1 cellular context compared by ENCODE assay signal in genomic region chr3:98784042-98784441, GRCh38.
TF ChIP-seq lines count a peak whose summit lies in the region.

No MANE protein-coding gene starts in this region.

TF ChIP-seq in HepG2, 621 proteins besides CTCF, POLR2A, EP300 and RAD21 (continued from another document and continues in another):
- TF ChIP-seq, protein P1, sequence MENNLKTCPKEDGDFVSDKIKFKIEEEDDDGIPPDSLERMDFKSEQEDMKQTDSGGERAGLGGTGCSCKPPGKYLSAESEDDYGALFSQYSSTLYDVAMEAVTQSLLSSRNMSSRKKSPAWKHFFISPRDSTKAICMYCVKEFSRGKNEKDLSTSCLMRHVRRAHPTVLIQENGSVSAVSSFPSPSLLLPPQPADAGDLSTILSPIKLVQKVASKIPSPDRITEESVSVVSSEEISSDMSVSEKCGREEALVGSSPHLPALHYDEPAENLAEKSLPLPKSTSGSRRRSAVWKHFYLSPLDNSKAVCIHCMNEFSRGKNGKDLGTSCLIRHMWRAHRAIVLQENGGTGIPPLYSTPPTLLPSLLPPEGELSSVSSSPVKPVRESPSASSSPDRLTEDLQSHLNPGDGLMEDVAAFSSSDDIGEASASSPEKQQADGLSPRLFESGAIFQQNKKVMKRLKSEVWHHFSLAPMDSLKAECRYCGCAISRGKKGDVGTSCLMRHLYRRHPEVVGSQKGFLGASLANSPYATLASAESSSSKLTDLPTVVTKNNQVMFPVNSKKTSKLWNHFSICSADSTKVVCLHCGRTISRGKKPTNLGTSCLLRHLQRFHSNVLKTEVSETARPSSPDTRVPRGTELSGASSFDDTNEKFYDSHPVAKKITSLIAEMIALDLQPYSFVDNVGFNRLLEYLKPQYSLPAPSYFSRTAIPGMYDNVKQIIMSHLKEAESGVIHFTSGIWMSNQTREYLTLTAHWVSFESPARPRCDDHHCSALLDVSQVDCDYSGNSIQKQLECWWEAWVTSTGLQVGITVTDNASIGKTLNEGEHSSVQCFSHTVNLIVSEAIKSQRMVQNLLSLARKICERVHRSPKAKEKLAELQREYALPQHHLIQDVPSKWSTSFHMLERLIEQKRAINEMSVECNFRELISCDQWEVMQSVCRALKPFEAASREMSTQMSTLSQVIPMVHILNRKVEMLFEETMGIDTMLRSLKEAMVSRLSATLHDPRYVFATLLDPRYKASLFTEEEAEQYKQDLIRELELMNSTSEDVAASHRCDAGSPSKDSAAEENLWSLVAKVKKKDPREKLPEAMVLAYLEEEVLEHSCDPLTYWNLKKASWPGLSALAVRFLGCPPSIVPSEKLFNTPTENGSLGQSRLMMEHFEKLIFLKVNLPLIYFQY (CRISPR knock-in tag; IDR thresholded peaks at IDR 0.05; ENCODE audit: borderline replicate concordance): no peak
- TF ChIP-seq ZNF652 (CRISPR knock-in tag; IDR thresholded peaks at IDR 0.05; ENCODE audit: borderline replicate concordance, low read depth): no peak
- TF ChIP-seq, protein P2, sequence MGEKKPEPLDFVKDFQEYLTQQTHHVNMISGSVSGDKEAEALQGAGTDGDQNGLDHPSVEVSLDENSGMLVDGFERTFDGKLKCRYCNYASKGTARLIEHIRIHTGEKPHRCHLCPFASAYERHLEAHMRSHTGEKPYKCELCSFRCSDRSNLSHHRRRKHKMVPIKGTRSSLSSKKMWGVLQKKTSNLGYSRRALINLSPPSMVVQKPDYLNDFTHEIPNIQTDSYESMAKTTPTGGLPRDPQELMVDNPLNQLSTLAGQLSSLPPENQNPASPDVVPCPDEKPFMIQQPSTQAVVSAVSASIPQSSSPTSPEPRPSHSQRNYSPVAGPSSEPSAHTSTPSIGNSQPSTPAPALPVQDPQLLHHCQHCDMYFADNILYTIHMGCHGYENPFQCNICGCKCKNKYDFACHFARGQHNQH (CRISPR knock-in tag; IDR thresholded peaks at IDR 0.05): no peak
- TF ChIP-seq SRSF9 (IDR thresholded peaks at IDR 0.05; ENCODE audit: borderline replicate concordance, insufficient read depth, low read depth, low read length, poor library complexity, severe bottlenecking): no peak
- no peak for TF ChIP-seq ZNF678 (CRISPR knock-in tag; IDR thresholded peaks at IDR 0.05)
- peak; percentile 41; the same call in 1 of the 2 replicates for TF ChIP-seq HNF4A (CRISPR knock-in tag; IDR thresholded peaks at IDR 0.05)
- no peak for TF ChIP-seq ZMYM2 (CRISPR knock-in tag; IDR thresholded peaks at IDR 0.05)
- TF ChIP-seq ISL2 (CRISPR knock-in tag; IDR thresholded peaks at IDR 0.05): peak; percentile 35; the same call in 1 of the 2 replicates
- TF ChIP-seq, protein P3, sequence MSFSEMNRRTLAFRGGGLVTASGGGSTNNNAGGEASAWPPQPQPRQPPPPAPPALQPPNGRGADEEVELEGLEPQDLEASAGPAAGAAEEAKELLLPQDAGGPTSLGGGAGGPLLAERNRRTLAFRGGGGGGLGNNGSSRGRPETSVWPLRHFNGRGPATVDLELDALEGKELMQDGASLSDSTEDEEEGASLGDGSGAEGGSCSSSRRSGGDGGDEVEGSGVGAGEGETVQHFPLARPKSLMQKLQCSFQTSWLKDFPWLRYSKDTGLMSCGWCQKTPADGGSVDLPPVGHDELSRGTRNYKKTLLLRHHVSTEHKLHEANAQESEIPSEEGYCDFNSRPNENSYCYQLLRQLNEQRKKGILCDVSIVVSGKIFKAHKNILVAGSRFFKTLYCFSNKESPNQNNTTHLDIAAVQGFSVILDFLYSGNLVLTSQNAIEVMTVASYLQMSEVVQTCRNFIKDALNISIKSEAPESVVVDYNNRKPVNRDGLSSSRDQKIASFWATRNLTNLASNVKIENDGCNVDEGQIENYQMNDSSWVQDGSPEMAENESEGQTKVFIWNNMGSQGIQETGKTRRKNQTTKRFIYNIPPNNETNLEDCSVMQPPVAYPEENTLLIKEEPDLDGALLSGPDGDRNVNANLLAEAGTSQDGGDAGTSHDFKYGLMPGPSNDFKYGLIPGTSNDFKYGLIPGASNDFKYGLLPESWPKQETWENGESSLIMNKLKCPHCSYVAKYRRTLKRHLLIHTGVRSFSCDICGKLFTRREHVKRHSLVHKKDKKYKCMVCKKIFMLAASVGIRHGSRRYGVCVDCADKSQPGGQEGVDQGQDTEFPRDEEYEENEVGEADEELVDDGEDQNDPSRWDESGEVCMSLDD (CRISPR knock-in tag; IDR thresholded peaks at IDR 0.05; ENCODE audit: borderline replicate concordance): no peak
- peak; percentile 24; the same call in 1 of the 2 replicates for TF ChIP-seq PRDM10 (CRISPR knock-in tag; IDR thresholded peaks at IDR 0.05; ENCODE audit: low read depth)
- 0 out of 2 replicates have a peak, but pooled peaks have one; percentile 14 for TF ChIP-seq FOSL2 (CRISPR knock-in tag; IDR thresholded peaks at IDR 0.05)
- no peak for TF ChIP-seq ZNF33B (CRISPR knock-in tag; IDR thresholded peaks at IDR 0.05)
- TF ChIP-seq, protein P4, sequence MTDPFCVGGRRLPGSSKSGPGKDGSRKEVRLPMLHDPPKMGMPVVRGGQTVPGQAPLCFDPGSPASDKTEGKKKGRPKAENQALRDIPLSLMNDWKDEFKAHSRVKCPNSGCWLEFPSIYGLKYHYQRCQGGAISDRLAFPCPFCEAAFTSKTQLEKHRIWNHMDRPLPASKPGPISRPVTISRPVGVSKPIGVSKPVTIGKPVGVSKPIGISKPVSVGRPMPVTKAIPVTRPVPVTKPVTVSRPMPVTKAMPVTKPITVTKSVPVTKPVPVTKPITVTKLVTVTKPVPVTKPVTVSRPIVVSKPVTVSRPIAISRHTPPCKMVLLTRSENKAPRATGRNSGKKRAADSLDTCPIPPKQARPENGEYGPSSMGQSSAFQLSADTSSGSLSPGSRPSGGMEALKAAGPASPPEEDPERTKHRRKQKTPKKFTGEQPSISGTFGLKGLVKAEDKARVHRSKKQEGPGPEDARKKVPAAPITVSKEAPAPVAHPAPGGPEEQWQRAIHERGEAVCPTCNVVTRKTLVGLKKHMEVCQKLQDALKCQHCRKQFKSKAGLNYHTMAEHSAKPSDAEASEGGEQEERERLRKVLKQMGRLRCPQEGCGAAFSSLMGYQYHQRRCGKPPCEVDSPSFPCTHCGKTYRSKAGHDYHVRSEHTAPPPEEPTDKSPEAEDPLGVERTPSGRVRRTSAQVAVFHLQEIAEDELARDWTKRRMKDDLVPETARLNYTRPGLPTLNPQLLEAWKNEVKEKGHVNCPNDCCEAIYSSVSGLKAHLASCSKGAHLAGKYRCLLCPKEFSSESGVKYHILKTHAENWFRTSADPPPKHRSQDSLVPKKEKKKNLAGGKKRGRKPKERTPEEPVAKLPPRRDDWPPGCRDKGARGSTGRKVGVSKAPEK (CRISPR knock-in tag; IDR thresholded peaks at IDR 0.05; ENCODE audit: borderline replicate concordance): 0 out of 2 replicates have a peak, but pooled peaks have one; percentile 38
- TF ChIP-seq NFKBIZ (CRISPR knock-in tag; IDR thresholded peaks at IDR 0.05): no peak
- no peak for TF ChIP-seq SRSF1 (optimal IDR thresholded peaks at IDR 0.05; ENCODE audit: low read depth, low read length)
- peak; percentile 39 for TF ChIP-seq MED8 (CRISPR knock-in tag; IDR thresholded peaks at IDR 0.05; ENCODE audit: insufficient replicate concordance)
- no peak for TF ChIP-seq LCORL (IDR thresholded peaks at IDR 0.05)
- TF ChIP-seq LCORL (CRISPR knock-in tag; IDR thresholded peaks at IDR 0.05): peak; percentile 40; the same call in 1 of the 2 replicates
- TF ChIP-seq, protein P5, sequence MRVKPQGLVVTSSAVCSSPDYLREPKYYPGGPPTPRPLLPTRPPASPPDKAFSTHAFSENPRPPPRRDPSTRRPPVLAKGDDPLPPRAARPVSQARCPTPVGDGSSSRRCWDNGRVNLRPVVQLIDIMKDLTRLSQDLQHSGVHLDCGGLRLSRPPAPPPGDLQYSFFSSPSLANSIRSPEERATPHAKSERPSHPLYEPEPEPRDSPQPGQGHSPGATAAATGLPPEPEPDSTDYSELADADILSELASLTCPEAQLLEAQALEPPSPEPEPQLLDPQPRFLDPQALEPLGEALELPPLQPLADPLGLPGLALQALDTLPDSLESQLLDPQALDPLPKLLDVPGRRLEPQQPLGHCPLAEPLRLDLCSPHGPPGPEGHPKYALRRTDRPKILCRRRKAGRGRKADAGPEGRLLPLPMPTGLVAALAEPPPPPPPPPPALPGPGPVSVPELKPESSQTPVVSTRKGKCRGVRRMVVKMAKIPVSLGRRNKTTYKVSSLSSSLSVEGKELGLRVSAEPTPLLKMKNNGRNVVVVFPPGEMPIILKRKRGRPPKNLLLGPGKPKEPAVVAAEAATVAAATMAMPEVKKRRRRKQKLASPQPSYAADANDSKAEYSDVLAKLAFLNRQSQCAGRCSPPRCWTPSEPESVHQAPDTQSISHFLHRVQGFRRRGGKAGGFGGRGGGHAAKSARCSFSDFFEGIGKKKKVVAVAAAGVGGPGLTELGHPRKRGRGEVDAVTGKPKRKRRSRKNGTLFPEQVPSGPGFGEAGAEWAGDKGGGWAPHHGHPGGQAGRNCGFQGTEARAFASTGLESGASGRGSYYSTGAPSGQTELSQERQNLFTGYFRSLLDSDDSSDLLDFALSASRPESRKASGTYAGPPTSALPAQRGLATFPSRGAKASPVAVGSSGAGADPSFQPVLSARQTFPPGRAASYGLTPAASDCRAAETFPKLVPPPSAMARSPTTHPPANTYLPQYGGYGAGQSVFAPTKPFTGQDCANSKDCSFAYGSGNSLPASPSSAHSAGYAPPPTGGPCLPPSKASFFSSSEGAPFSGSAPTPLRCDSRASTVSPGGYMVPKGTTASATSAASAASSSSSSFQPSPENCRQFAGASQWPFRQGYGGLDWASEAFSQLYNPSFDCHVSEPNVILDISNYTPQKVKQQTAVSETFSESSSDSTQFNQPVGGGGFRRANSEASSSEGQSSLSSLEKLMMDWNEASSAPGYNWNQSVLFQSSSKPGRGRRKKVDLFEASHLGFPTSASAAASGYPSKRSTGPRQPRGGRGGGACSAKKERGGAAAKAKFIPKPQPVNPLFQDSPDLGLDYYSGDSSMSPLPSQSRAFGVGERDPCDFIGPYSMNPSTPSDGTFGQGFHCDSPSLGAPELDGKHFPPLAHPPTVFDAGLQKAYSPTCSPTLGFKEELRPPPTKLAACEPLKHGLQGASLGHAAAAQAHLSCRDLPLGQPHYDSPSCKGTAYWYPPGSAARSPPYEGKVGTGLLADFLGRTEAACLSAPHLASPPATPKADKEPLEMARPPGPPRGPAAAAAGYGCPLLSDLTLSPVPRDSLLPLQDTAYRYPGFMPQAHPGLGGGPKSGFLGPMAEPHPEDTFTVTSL (CRISPR knock-in tag; IDR thresholded peaks at IDR 0.05; ENCODE audit: borderline replicate concordance): peak; percentile 26; the same call in 1 of the 2 replicates
- TF ChIP-seq ZBTB38 (CRISPR knock-in tag; IDR thresholded peaks at IDR 0.05): no peak
- peak; percentile 39; the same call in 1 of the 2 replicates for TF ChIP-seq HDAC1 (CRISPR knock-in tag; IDR thresholded peaks at IDR 0.05)
- no peak for TF ChIP-seq RFX3 (CRISPR knock-in tag; IDR thresholded peaks at IDR 0.05)
- 0 out of 2 replicates have a peak, but pooled peaks have one; percentile 20 for TF ChIP-seq GATAD1 (CRISPR knock-in tag; IDR thresholded peaks at IDR 0.05)
- TF ChIP-seq MBD4 (IDR thresholded peaks at IDR 0.05; ENCODE audit: borderline replicate concordance, low read length): no peak
- no peak for TF ChIP-seq SALL1 (CRISPR knock-in tag; IDR thresholded peaks at IDR 0.05)
- TF ChIP-seq ETV6 (CRISPR knock-in tag; conservative IDR thresholded peaks at IDR 0.05): no peak
- 0 out of 2 replicates have a peak, but pooled peaks have one; percentile 23 for TF ChIP-seq ZMYM4 (CRISPR knock-in tag; IDR thresholded peaks at IDR 0.05)
- no peak for TF ChIP-seq ERF (CRISPR knock-in tag; IDR thresholded peaks at IDR 0.05)
- TF ChIP-seq MTF2 (CRISPR knock-in tag; IDR thresholded peaks at IDR 0.05; ENCODE audit: borderline replicate concordance): no peak
- TF ChIP-seq ZNF180 (CRISPR knock-in tag; IDR thresholded peaks at IDR 0.05; ENCODE audit: borderline replicate concordance, low read depth): no peak
- TF ChIP-seq ELF1 (CRISPR knock-in tag; IDR thresholded peaks at IDR 0.05): no peak
- no peak for TF ChIP-seq ZIK1 (CRISPR knock-in tag; IDR thresholded peaks at IDR 0.05; ENCODE audit: borderline replicate concordance, low read depth)
- no peak for TF ChIP-seq ZNF101 (CRISPR knock-in tag; IDR thresholded peaks at IDR 0.05; ENCODE audit: borderline replicate concordance, low read depth)
- no peak for TF ChIP-seq SOX6 (IDR thresholded peaks at IDR 0.05)
- peak; percentile 66 for TF ChIP-seq SOX6 (CRISPR knock-in tag; IDR thresholded peaks at IDR 0.05)
- no peak for TF ChIP-seq ZKSCAN1 (IDR thresholded peaks at IDR 0.05; ENCODE audit: low read length)
- TF ChIP-seq SAP130 (CRISPR knock-in tag; IDR thresholded peaks at IDR 0.05; ENCODE audit: low read depth): peak; percentile 14; the same call in 1 of the 2 replicates
- peak; percentile 59 for TF ChIP-seq MED1 (CRISPR knock-in tag; IDR thresholded peaks at IDR 0.05)
- no peak for TF ChIP-seq PCBP2 (optimal IDR thresholded peaks at IDR 0.05; ENCODE audit: low read depth, low read length, poor library complexity, severe bottlenecking)
- TF ChIP-seq HDAC2 (CRISPR knock-in tag; IDR thresholded peaks at IDR 0.05): 0 out of 2 replicates have a peak, but pooled peaks have one; percentile 40
- no peak for TF ChIP-seq CHD4 (IDR thresholded peaks at IDR 0.05; ENCODE audit: borderline replicate concordance, low read length)
- TF ChIP-seq MAZ (IDR thresholded peaks at IDR 0.05; ENCODE audit: borderline replicate concordance, low read depth, low read length): no peak
- TF ChIP-seq MAZ (CRISPR knock-in tag; IDR thresholded peaks at IDR 0.05; ENCODE audit: low read depth): no peak
